Comparison of ENCODE assay signal across 9 cellular contexts in the genomic region with DNA sequence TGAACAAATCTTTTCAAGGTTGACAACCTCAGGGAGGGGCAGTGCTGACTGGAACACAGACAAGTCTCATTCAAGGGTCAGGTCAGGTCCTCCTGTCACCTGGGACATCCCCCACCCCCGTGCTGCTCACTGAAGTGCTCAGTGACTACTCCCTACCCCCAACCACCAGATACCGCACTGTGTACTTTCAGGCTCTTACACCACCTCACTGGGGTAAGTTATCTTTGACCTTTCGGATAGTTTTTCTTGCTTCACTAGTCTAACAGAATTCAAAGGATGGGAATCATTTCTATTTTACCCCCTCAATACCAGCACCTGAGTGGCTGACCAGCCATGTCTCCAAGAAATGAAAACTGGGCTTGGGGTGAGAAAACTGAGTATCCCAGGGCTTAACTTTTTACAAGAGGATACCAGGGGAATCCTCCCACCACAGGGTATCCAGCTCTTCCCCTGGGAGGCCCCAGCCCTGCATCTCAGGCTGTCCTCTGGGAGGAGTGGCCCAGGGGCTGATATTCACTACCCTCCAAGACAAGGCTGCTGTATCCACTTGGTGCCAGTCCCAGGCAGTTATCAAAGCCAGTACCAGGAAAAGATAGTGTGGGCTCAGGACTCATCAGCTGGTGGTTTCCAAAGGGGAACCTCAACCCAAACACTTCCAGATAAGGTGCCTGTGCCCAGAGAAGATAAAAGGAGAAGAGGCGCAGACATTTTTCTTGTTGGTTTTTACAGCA. TPM values are rescaled to one million over a fixed set of nuclear protein-coding genes. Genes with fewer than 3 reads are reported as not detected.
DNase-seq lines count a peak whose midpoint lies in the region; ATAC-seq and TF ChIP-seq lines count a peak whose summit lies in the region.
"Had no signal": no experiment of that assay in that cellular context is flagged by ENCODE, and none has a peak within 500 bp of the region (broad histone marks: within the 10 kb centered on the region; RNA-seq: fewer than 3 reads in every experiment).

No MANE protein-coding gene starts in this region.

- H3K9me3 ChIP-seq in cardiac muscle cell (ENCODE audit: low read depth): no peaks in the 10 kb centered on the region
- H3K9me3 ChIP-seq in liver (ENCODE audit: control insufficient read depth in 4 of 4, low read length in 3 of 4): no peaks in the 10 kb centered on the region

- WGBS in liver: 36% methylated on average over 4 of the region's 4 CpGs

- no peaks in the 10 kb centered on the region for H3K36me3 ChIP-seq in cardiac muscle cell
- no peaks in the 10 kb centered on the region for H3K36me3 ChIP-seq in liver (ENCODE audit: control insufficient read depth in 4 of 4, insufficient read depth in 3 of 4, low read depth in 1 of 4, low read length in 3 of 4)

- no peaks in the 10 kb centered on the region for H3K27me3 ChIP-seq in cardiac muscle cell
- no peaks in the 10 kb centered on the region for H3K27me3 ChIP-seq in liver (ENCODE audit: control insufficient read depth in 4 of 4, insufficient read depth in 4 of 4, low read length in 3 of 4)

- H3K4me1 ChIP-seq in cardiac muscle cell (ENCODE audit: low read depth) (peaks cover 21% of the 10 kb centered on the region), liver (ENCODE audit: control insufficient read depth in 4 of 4, insufficient read depth in 4 of 4, low read length in 3 of 4) (peaks cover 6 to 37% (median 22%) of the 10 kb centered on the region in 4 donors)

- intact Hi-C loops in Right ventricle myocardium inferior (cut with DNase I): loop anchor here (5.0 kb wide), 1 partner anchor 34 kb away; no protein-coding TSS in a partner anchor

- H3K27ac ChIP-seq in cardiac muscle cell: peak overlapping the region; percentile 28
- peak overlapping the region; percentile 86 to 91 for H3K27ac ChIP-seq in liver (ENCODE audit: low read depth in 1 of 2, low read length in 2 of 2)
- no peak overlapping the region for H3K27ac ChIP-seq in substantia nigra (ENCODE audit: low read depth, low read length, poor library complexity, severe bottlenecking)

- H3K4me3 ChIP-seq in cardiac muscle cell: no peak overlapping the region
- H3K4me3 ChIP-seq in liver (ENCODE audit: low read depth in 1 of 3, low read length in 3 of 3): peak overlapping the region in 1 of 3 donors; percentile 69

- ATAC-seq in Right ventricle myocardium inferior: no peak
- no peak for ATAC-seq in HG03097 (IDR thresholded peaks at IDR 0.05; ENCODE audit: low FRiP score, unreplicated experiment)
- no peak for ATAC-seq in GM19324 (IDR thresholded peaks at IDR 0.05; ENCODE audit: low FRiP score, unreplicated experiment)

- DNase-seq in cardiac muscle cell (ENCODE audit: low read depth in 1 of 2, low spot score in 1 of 2): peak in 1 of 2 donors; percentile 5
- no peak for DNase-seq in Right ventricle myocardium inferior (ENCODE audit: missing footprints)
- DNase-seq in activated CD8-positive, alpha-beta memory T cell treated with anti-CD3 and anti-CD28 coated beads, Interleukin-2, amount 50 U/mL, for 48 hours: peak; percentile 80
- no peak for DNase-seq in AG08396 (ENCODE audit: low spot score)
- no peak for DNase-seq in substantia nigra (lab: John Stamatoyannopoulos, UW)
- DNase-seq: IMR-90 had no signal

- peak; percentile 24 to 57 for TF ChIP-seq RAD21 in liver (IDR thresholded peaks at IDR 0.05)

- TF ChIP-seq CTCF in cardiac muscle cell (IDR thresholded peaks at IDR 0.05; ENCODE audit: low read depth, low read length) (no peak), liver (IDR thresholded peaks at IDR 0.05; ENCODE audit: low read depth, low read length, missing input control) (no peak)

- H3K9ac ChIP-seq in liver (ENCODE audit: low read depth in 1 of 2, low read length in 2 of 2): peak overlapping the region in 1 of 2 donors; percentile 2

TF ChIP-seq in liver, 16 proteins besides CTCF, POLR2A, EP300 and RAD21:
- TF ChIP-seq, protein P1, sequence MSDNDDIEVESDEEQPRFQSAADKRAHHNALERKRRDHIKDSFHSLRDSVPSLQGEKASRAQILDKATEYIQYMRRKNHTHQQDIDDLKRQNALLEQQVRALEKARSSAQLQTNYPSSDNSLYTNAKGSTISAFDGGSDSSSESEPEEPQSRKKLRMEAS (IDR thresholded peaks at IDR 0.05): peak; percentile 68
- TF ChIP-seq, protein P2, sequence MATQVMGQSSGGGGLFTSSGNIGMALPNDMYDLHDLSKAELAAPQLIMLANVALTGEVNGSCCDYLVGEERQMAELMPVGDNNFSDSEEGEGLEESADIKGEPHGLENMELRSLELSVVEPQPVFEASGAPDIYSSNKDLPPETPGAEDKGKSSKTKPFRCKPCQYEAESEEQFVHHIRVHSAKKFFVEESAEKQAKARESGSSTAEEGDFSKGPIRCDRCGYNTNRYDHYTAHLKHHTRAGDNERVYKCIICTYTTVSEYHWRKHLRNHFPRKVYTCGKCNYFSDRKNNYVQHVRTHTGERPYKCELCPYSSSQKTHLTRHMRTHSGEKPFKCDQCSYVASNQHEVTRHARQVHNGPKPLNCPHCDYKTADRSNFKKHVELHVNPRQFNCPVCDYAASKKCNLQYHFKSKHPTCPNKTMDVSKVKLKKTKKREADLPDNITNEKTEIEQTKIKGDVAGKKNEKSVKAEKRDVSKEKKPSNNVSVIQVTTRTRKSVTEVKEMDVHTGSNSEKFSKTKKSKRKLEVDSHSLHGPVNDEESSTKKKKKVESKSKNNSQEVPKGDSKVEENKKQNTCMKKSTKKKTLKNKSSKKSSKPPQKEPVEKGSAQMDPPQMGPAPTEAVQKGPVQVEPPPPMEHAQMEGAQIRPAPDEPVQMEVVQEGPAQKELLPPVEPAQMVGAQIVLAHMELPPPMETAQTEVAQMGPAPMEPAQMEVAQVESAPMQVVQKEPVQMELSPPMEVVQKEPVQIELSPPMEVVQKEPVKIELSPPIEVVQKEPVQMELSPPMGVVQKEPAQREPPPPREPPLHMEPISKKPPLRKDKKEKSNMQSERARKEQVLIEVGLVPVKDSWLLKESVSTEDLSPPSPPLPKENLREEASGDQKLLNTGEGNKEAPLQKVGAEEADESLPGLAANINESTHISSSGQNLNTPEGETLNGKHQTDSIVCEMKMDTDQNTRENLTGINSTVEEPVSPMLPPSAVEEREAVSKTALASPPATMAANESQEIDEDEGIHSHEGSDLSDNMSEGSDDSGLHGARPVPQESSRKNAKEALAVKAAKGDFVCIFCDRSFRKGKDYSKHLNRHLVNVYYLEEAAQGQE (IDR thresholded peaks at IDR 0.05): peak; percentile 26
- TF ChIP-seq TAF1 (conservative IDR thresholded peaks at IDR 0.05): peak; percentile 59
- TF ChIP-seq YY1 (IDR thresholded peaks at IDR 0.05): no peak
- TF ChIP-seq, protein P3, sequence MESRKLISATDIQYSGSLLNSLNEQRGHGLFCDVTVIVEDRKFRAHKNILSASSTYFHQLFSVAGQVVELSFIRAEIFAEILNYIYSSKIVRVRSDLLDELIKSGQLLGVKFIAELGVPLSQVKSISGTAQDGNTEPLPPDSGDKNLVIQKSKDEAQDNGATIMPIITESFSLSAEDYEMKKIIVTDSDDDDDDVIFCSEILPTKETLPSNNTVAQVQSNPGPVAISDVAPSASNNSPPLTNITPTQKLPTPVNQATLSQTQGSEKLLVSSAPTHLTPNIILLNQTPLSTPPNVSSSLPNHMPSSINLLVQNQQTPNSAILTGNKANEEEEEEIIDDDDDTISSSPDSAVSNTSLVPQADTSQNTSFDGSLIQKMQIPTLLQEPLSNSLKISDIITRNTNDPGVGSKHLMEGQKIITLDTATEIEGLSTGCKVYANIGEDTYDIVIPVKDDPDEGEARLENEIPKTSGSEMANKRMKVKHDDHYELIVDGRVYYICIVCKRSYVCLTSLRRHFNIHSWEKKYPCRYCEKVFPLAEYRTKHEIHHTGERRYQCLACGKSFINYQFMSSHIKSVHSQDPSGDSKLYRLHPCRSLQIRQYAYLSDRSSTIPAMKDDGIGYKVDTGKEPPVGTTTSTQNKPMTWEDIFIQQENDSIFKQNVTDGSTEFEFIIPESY (IDR thresholded peaks at IDR 0.05): peak; percentile 32
- peak; percentile 57 for TF ChIP-seq FOXA2 (IDR thresholded peaks at IDR 0.05)
- TF ChIP-seq FOXA1 (IDR thresholded peaks at IDR 0.05): peak; percentile 70
- TF ChIP-seq HNF4A (conservative IDR thresholded peaks at IDR 0.05): peak; percentile 80 to 84
- peak; percentile 65 for TF ChIP-seq NR2F2 (IDR thresholded peaks at IDR 0.05)
- TF ChIP-seq, protein P4, sequence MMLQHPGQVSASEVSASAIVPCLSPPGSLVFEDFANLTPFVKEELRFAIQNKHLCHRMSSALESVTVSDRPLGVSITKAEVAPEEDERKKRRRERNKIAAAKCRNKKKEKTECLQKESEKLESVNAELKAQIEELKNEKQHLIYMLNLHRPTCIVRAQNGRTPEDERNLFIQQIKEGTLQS (IDR thresholded peaks at IDR 0.05): no peak
- peak; percentile 96 to 97 for TF ChIP-seq RXRA (IDR thresholded peaks at IDR 0.05)
- peak; percentile 12 to 34 for TF ChIP-seq JUND (IDR thresholded peaks at IDR 0.05)
- peak in 1 of 2 donors; percentile 67 for TF ChIP-seq GABPA (IDR thresholded peaks at IDR 0.05 in 1 of 2, conservative IDR thresholded peaks at IDR 0.05 in 1 of 2)
- peak; percentile 91 for TF ChIP-seq SP1 (IDR thresholded peaks at IDR 0.05)
- TF ChIP-seq HNF4G (IDR thresholded peaks at IDR 0.05): peak; percentile 73
- TF ChIP-seq EGR1 (IDR thresholded peaks at IDR 0.05; ENCODE audit: low read depth in 2 of 2): peak; percentile 86 to 97
TF ChIP-seq in liver: peak in this region for 14.

RNA-seq across cellular contexts. Expression of a gene that starts 2.1 kb away (rescaled TPM):
- total RNA-seq in cardiac muscle cell (3.2 and 7.7 TPM in 2 replicates), Right ventricle myocardium inferior (5.3 TPM), liver (10 to 100 TPM in 1 of 2 donors, 1 to 10 TPM in 1; 6.2 to 15.8 TPM)
- polyA plus RNA-seq in cardiac muscle cell (5.0 and 5.7 TPM in 2 replicates), liver (1 to 10 TPM; 2.5 to 7.6 TPM)

RNA-seq across cellular contexts. Expression of a gene that starts 34.1 kb away (rescaled TPM):
- total RNA-seq in cardiac muscle cell (2.7 and 3.6 TPM in 2 replicates), Right ventricle myocardium inferior (2.4 TPM), liver (1 to 10 TPM; 2.8 to 4.2 TPM)
- polyA plus RNA-seq in cardiac muscle cell (3.4 and 4.1 TPM in 2 replicates), liver (under 1 TPM; 0.49 to 0.67 TPM)

RNA-seq across cellular contexts. Expression of a gene that starts 36.7 kb away (rescaled TPM):
- total RNA-seq in cardiac muscle cell: 8.2 and 10.9 TPM in 2 replicates
- 12.5 and 14.0 TPM in 2 replicates for polyA plus RNA-seq in cardiac muscle cell
- 9.2 TPM for total RNA-seq in Right ventricle myocardium inferior
- 10 to 100 TPM in 1 of 2 donors, 1 to 10 TPM in 1; 7.1 to 17.9 TPM for total RNA-seq in liver
- polyA plus RNA-seq in liver: 1 to 10 TPM; 4.1 to 6.6 TPM
